Comparison of ENCODE assay signal across 1 cellular context in genomic region chr5:140401362-140402257, GRCh38.
A peak's percentile ranks its signal among the peaks of the same experiment; 100 is the strongest.
TF ChIP-seq lines count a peak whose summit lies in the region.

TSS of gene ANKHD1 (plus strand) at chr5:140401833. CDS start at chr5:140401968, 135 bp downstream.

TF ChIP-seq in HepG2, 621 proteins besides CTCF, POLR2A, EP300 and RAD21 (continued from another document and continues in another):
- TF ChIP-seq ZBTB4 (CRISPR knock-in tag; IDR thresholded peaks at IDR 0.05; ENCODE audit: borderline replicate concordance) (no peak), ZNF569 (CRISPR knock-in tag; IDR thresholded peaks at IDR 0.05; ENCODE audit: borderline replicate concordance) (no peak), HNRNPH1 (optimal IDR thresholded peaks at IDR 0.05; ENCODE audit: low read depth, low read length) (no peak), RBFOX2 (IDR thresholded peaks at IDR 0.05; ENCODE audit: low read depth, low read length) (peak; percentile 92), HES4 (CRISPR knock-in tag; IDR thresholded peaks at IDR 0.05; ENCODE audit: borderline replicate concordance) (no peak; the same call in 1 of the 2 replicates), HNRNPLL (IDR thresholded peaks at IDR 0.05; ENCODE audit: low read depth, low read length, poor library complexity, severe bottlenecking) (peak; percentile 66), IKZF4 (CRISPR knock-in tag; IDR thresholded peaks at IDR 0.05; ENCODE audit: borderline replicate concordance, low read depth, not compliant biosample characterization) (no peak), ATF2 (CRISPR knock-in tag; IDR thresholded peaks at IDR 0.05) (peak; percentile 60; the same call in 1 of the 2 replicates), CEBPB (IDR thresholded peaks at IDR 0.05; ENCODE audit: borderline replicate concordance, low read depth, low read length) (0 out of 2 replicates have a peak, but pooled peaks have one; percentile 25), RFX1 (IDR thresholded peaks at IDR 0.05) (no peak), ERF (CRISPR knock-in tag; IDR thresholded peaks at IDR 0.05) (no peak), NCOR1 (IDR thresholded peaks at IDR 0.05; ENCODE audit: borderline replicate concordance, low read length) (peak; percentile 16; the same call in 1 of the 2 replicates), ZNF326 (CRISPR knock-in tag; IDR thresholded peaks at IDR 0.05; ENCODE audit: borderline replicate concordance) (no peak), DZIP1 (CRISPR knock-in tag; IDR thresholded peaks at IDR 0.05) (no peak), ZNF337 (CRISPR knock-in tag; IDR thresholded peaks at IDR 0.05; ENCODE audit: borderline replicate concordance, low read depth) (no peak), PRPF4 (IDR thresholded peaks at IDR 0.05; ENCODE audit: low read depth, low read length, poor library complexity, severe bottlenecking) (no peak), ZXDC (CRISPR knock-in tag; IDR thresholded peaks at IDR 0.05) (peak; percentile 77; the same call in 1 of the 2 replicates), ATF1 (CRISPR knock-in tag; IDR thresholded peaks at IDR 0.05) (peak; percentile 97), ZNF275 (CRISPR knock-in tag; IDR thresholded peaks at IDR 0.05; ENCODE audit: borderline replicate concordance) (peak; percentile 86; the same call in 1 of the 2 replicates), CENPX (CRISPR knock-in tag; IDR thresholded peaks at IDR 0.05) (no peak), ARNTL (CRISPR knock-in tag; IDR thresholded peaks at IDR 0.05) (no peak; the same call in 1 of the 2 replicates), HIVEP1 (CRISPR knock-in tag; IDR thresholded peaks at IDR 0.05) (no peak), KDM5A (IDR thresholded peaks at IDR 0.05; ENCODE audit: borderline replicate concordance, low read length) (no peak; the same call in 1 of the 2 replicates), HIC2 (CRISPR knock-in tag; IDR thresholded peaks at IDR 0.05; ENCODE audit: low read depth) (no peak), ZNF550 (CRISPR knock-in tag; IDR thresholded peaks at IDR 0.05; ENCODE audit: borderline replicate concordance) (no peak), ZNF30 (CRISPR knock-in tag; IDR thresholded peaks at IDR 0.05) (peak; percentile 67; the same call in 1 of the 2 replicates), SNAPC5 (CRISPR knock-in tag; IDR thresholded peaks at IDR 0.05; ENCODE audit: borderline replicate concordance) (no peak), U2AF1 (optimal IDR thresholded peaks at IDR 0.05; ENCODE audit: low read depth, low read length) (no peak), MZF1 (CRISPR knock-in tag; IDR thresholded peaks at IDR 0.05; ENCODE audit: borderline replicate concordance) (no peak), ELF3 (CRISPR knock-in tag; IDR thresholded peaks at IDR 0.05) (peak; percentile 71), ZNF382 (CRISPR knock-in tag; IDR thresholded peaks at IDR 0.05; ENCODE audit: borderline replicate concordance) (no peak), TEAD3 (CRISPR knock-in tag; optimal IDR thresholded peaks at IDR 0.05; ENCODE audit: borderline replicate concordance) (peak; percentile 33), ZNF263 (CRISPR knock-in tag; IDR thresholded peaks at IDR 0.05) (0 out of 2 replicates have a peak, but pooled peaks have one; percentile 61), ZNF746 (CRISPR knock-in tag; IDR thresholded peaks at IDR 0.05) (peak; percentile 28; the same call in 1 of the 2 replicates), ZNF101 (CRISPR knock-in tag; IDR thresholded peaks at IDR 0.05; ENCODE audit: borderline replicate concordance, low read depth) (peak; percentile 84; the same call in 1 of the 2 replicates), EHMT2 (IDR thresholded peaks at IDR 0.05; ENCODE audit: borderline replicate concordance, low read depth, low read length) (no peak; the same call in 1 of the 2 replicates), ZNF160 (CRISPR knock-in tag; IDR thresholded peaks at IDR 0.05) (peak; percentile 50; the same call in 1 of the 2 replicates), ZNF253 (CRISPR knock-in tag; IDR thresholded peaks at IDR 0.05; ENCODE audit: borderline replicate concordance) (no peak), SRY (CRISPR knock-in tag; IDR thresholded peaks at IDR 0.05) (0 out of 2 replicates have a peak, but pooled peaks have one; percentile 9), PRDM15 (CRISPR knock-in tag; IDR thresholded peaks at IDR 0.05) (no peak), LRRFIP1 (CRISPR knock-in tag; conservative IDR thresholded peaks at IDR 0.05) (no peak), ZEB1 (IDR thresholded peaks at IDR 0.05; ENCODE audit: insufficient replicate concordance, low read depth) (no peak)
